17 cellular contexts compared by ENCODE assay signal in the genomic region with DNA sequence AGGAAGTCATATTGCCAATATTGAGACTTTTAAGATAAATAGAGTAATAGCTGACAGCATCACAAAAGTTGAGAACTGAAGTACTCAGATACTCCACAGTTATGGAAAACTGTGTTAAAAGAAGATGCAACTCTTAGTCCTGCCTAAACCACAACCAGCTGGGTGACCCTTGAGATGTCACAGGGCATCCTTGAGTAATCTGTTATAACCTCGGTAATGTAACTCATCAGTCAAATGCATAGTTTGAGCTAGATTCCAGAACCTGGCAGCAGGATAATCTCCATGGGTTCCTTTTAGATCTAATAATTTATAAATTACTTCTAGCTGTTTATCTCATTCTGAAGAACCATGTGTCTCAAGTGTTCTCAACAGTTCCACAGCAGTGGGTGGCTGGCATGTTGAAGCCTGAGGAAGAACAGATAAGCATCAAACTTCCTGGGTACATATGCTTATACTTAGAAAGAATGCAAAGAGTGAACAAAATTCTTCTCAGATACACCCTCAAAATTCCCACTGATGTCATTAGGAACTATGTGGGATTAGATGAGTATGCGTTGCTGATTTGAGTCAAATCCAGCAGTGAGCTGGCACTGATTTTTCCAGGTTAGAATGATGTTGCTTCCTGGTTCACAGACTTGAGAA.
DNase-seq lines count a peak whose midpoint lies in the region; ATAC-seq lines count a peak whose summit lies in the region.
"Had no signal": no experiment of that assay in that cellular context is flagged by ENCODE, and none has a peak within 500 bp of the region (broad histone marks: within the 10 kb centered on the region; RNA-seq: fewer than 3 reads in every experiment).

No MANE protein-coding gene starts in this region.

- peaks cover 7% of the 10 kb centered on the region for H3K27me3 Mint-ChIP-seq in activated CD4-positive, alpha-beta memory T cell treated with anti-CD3 and anti-CD28 coated beads for 36 hours

- CTCF ChIA-PET in activated CD4-positive, alpha-beta memory T cell treated with anti-CD3 and anti-CD28 coated beads for 36 hours (lab: Charles Lee): interaction anchor here (1.1 kb wide), 1 partner anchor 124 kb away, joined by 3 read pairs; no protein-coding TSS in a partner anchor

- no peak overlapping the region for H3K27ac Mint-ChIP-seq in activated CD4-positive, alpha-beta memory T cell treated with anti-CD3 and anti-CD28 coated beads for 36 hours
- no peak overlapping the region for H3K27ac Mint-ChIP-seq in stimulated activated effector memory CD8-positive, alpha-beta T cell treated with anti-CD3 and anti-CD28 coated beads, Interleukin-12 subunit alpha, Interleukin-12 subunit beta, amount 100 ng/mL, for 72 hours
- H3K27ac Mint-ChIP-seq: activated T-helper 1 cell treated with anti-CD3 and anti-CD28 coated beads, Interleukin-12 subunit alpha, Interleukin-12 subunit beta, Interleukin-2, Interleukin-4 antibody, amounts not matched to agents 30 ng/mL and 10 ng/mL and 1 ng/mL, durations not matched to agents 14 hours and 24 hours and 36 hours; brain; endodermal cell had no signal

- no peak overlapping the region for H3K4me3 Mint-ChIP-seq in activated CD4-positive, alpha-beta memory T cell treated with anti-CD3 and anti-CD28 coated beads for 36 hours
- H3K4me3 Mint-ChIP-seq in stimulated activated effector memory CD8-positive, alpha-beta T cell treated with anti-CD3 and anti-CD28 coated beads, Interleukin-12 subunit alpha, Interleukin-12 subunit beta, amount 100 ng/mL, for 72 hours: no peak overlapping the region
- H3K4me3 Mint-ChIP-seq: activated T-helper 1 cell treated with anti-CD3 and anti-CD28 coated beads, Interleukin-12 subunit alpha, Interleukin-12 subunit beta, Interleukin-2, Interleukin-4 antibody, amounts not matched to agents 30 ng/mL and 10 ng/mL and 1 ng/mL, durations not matched to agents 14 hours and 24 hours and 36 hours; brain; endodermal cell had no signal

- H3K27ac ChIP-seq in SJSA1: peak overlapping the region; percentile 81
- H3K27ac ChIP-seq: neutrophil, thoracic aorta had no signal

- POLR2A ChIA-PET in activated CD4-positive, alpha-beta memory T cell treated with anti-CD3 and anti-CD28 coated beads for 36 hours (lab: Charles Lee): no interaction called here

- intact Hi-C loops in activated CD4-positive, alpha-beta memory T cell treated with anti-CD3 and anti-CD28 coated beads for 36 hours (cut with micrococcal nuclease): no loop called here

- peak; percentile 50 for DNase-seq in GM04503 (ENCODE audit: low read depth)
- DNase-seq in SJSA1 (ENCODE audit: low read depth in 1 of 2, low spot score in 2 of 2): peak in 1 of 2 experiments; percentile 12
- peak; percentile 60 for DNase-seq in fibroblast of gingiva (ENCODE audit: low read depth)
- DNase-seq in skeletal muscle cell (ENCODE audit: low read depth): peak; percentile 91
- no peak for DNase-seq in activated CD4-positive, alpha-beta memory T cell treated with anti-CD3 and anti-CD28 coated beads for 36 hours
- DNase-seq in stimulated activated effector memory CD8-positive, alpha-beta T cell treated with anti-CD3 and anti-CD28 coated beads, Interleukin-12 subunit alpha, Interleukin-12 subunit beta, amount 100 ng/mL, for 72 hours (ENCODE audit: low spot score in 2 of 2): no peak
- DNase-seq: endodermal cell, NCI-H1092, NCI-H524 had no signal

- ATAC-seq in GM18861 (IDR thresholded peaks at IDR 0.05; ENCODE audit: unreplicated experiment) (no peak), HG03571 (IDR thresholded peaks at IDR 0.05; ENCODE audit: unreplicated experiment) (no peak)
- ATAC-seq in stimulated activated effector memory CD8-positive, alpha-beta T cell treated with anti-CD3 and anti-CD28 coated beads, Interleukin-12 subunit alpha, Interleukin-12 subunit beta, amount 100 ng/mL, for 72 hours: no peak
- ATAC-seq: Panc1 had no signal

- H3K4me1 ChIP-seq in SJSA1 (replicated peaks): peaks cover 38% of the 10 kb centered on the region

- no peaks in the 10 kb centered on the region for H3K36me3 ChIP-seq in SJSA1
- H3K36me3 ChIP-seq: neutrophil, thoracic aorta had no signal

- H3K27me3 ChIP-seq in SJSA1 (replicated peaks): no peaks in the 10 kb centered on the region
- H3K27me3 ChIP-seq: neutrophil had no signal

- H3K36me3 Mint-ChIP-seq in activated CD4-positive, alpha-beta memory T cell treated with anti-CD3 and anti-CD28 coated beads for 36 hours: no peaks in the 10 kb centered on the region
- H3K36me3 Mint-ChIP-seq in stimulated activated effector memory CD8-positive, alpha-beta T cell treated with anti-CD3 and anti-CD28 coated beads, Interleukin-12 subunit alpha, Interleukin-12 subunit beta, amount 100 ng/mL, for 72 hours: no peaks in the 10 kb centered on the region
- H3K36me3 Mint-ChIP-seq: brain had no signal

- H3K4me3 ChIP-seq in SJSA1 (no peak overlapping the region), skeletal muscle cell (ENCODE audit: low read depth, low read length) (no peak overlapping the region)
- H3K4me3 ChIP-seq: lung, thoracic aorta had no signal

- H3K9me3 Mint-ChIP-seq in activated CD4-positive, alpha-beta memory T cell treated with anti-CD3 and anti-CD28 coated beads for 36 hours: no peaks in the 10 kb centered on the region
- H3K9me3 Mint-ChIP-seq in stimulated activated effector memory CD8-positive, alpha-beta T cell treated with anti-CD3 and anti-CD28 coated beads, Interleukin-12 subunit alpha, Interleukin-12 subunit beta, amount 100 ng/mL, for 72 hours: peaks cover 6% of the 10 kb centered on the region
- H3K9me3 Mint-ChIP-seq: brain, endodermal cell had no signal

- no peaks in the 10 kb centered on the region; the same call in 1 of the 2 replicates for H3K9me3 ChIP-seq in SJSA1 (replicated peaks)
- H3K9me3 ChIP-seq: neutrophil, thoracic aorta had no signal

- H3K4me1 Mint-ChIP-seq in activated CD4-positive, alpha-beta memory T cell treated with anti-CD3 and anti-CD28 coated beads for 36 hours (ENCODE audit: low read depth): no peaks in the 10 kb centered on the region
- no peaks in the 10 kb centered on the region for H3K4me1 Mint-ChIP-seq in stimulated activated effector memory CD8-positive, alpha-beta T cell treated with anti-CD3 and anti-CD28 coated beads, Interleukin-12 subunit alpha, Interleukin-12 subunit beta, amount 100 ng/mL, for 72 hours
- H3K4me1 Mint-ChIP-seq: brain had no signal

Comparison
In these comparisons a context has a peak if more than half of its experiments do, and no peak if none do; other contexts are left out.
1. DNase-seq: peak in GM04503 (single experiment), fibroblast of gingiva (single experiment) and skeletal muscle cell (single experiment); none in activated CD4-positive, alpha-beta memory T cell treated with anti-CD3 and anti-CD28 coated beads for 36 hours (single experiment) and stimulated activated effector memory CD8-positive, alpha-beta T cell treated with anti-CD3 and anti-CD28 coated beads, Interleukin-12 subunit alpha, Interleukin-12 subunit beta, amount 100 ng/mL, for 72 hours (0 of 2).